ENCODE assay signal across 6 cellular contexts in the genomic region with DNA sequence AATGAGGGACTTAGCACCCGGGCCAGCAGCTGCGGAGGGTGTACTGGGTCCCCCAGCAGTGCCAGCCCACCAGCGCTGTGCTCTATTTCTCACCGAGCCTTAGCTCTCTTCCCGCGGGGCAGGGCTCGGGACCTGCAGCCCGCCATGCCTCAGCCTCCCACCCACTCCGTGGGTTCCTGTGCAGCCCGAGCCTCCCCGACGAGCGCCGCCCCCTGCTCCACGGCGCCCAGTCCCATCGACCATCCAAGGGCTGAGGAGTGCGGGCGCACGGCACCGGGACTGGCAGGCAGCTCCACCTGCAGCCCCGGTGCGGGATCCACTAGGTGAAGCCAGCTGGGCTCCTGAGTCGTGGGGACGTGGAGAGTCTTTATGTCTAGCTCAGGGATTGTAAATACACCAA. TPM values are rescaled to one million over a fixed set of nuclear protein-coding genes. Genes with fewer than 3 reads are reported as not detected.
"Had no signal": no experiment of that assay in that cellular context is flagged by ENCODE, and none has a peak within 500 bp of the region (broad histone marks: within the 10 kb centered on the region; RNA-seq: fewer than 3 reads in every experiment).

No MANE protein-coding gene starts in this region.

RNA-seq across cellular contexts. Expression of gene DLL4, which starts 32.6 kb away (rescaled TPM):
- total RNA-seq: mononuclear cell; naive thymus-derived CD4-positive, alpha-beta T cell had no signal
- polyA plus RNA-seq: hepatocyte; immature natural killer cell; keratinocyte; mammary epithelial cell; naive thymus-derived CD4-positive, alpha-beta T cell had no signal
